24 cellular contexts compared by ENCODE assay signal in the genomic region with DNA sequence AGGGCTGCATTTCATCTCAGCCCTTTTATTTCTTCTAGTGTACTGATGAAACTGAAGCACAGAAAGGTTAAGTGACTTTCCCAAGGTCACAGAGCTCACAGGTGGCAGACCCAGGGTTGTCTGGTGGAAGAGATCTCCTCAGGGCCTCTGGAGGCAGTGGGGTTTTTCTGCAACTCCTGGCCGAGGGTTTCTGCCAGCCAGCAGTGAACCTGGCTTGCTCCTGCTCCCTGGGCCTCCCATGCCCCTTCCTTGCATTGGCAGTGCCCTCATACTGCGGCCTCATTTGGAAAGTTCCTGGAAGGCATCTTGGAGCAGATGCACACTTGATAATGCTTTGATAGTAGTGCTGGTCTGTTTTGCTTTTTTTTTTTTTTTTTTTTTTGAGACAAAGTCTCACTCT. TPM values are rescaled to one million over a fixed set of nuclear protein-coding genes. Genes with fewer than 3 reads are reported as not detected.
DNase-seq lines count a peak whose midpoint lies in the region; ATAC-seq and TF ChIP-seq lines count a peak whose summit lies in the region.
"Had no signal": no experiment of that assay in that cellular context is flagged by ENCODE, and none has a peak within 500 bp of the region (broad histone marks: within the 10 kb centered on the region; RNA-seq: fewer than 3 reads in every experiment).

No MANE protein-coding gene starts in this region.

- ATAC-seq in GM18868 (IDR thresholded peaks at IDR 0.05; ENCODE audit: unreplicated experiment) (no peak), HG03108 (IDR thresholded peaks at IDR 0.05; ENCODE audit: unreplicated experiment) (no peak), GM19452 (IDR thresholded peaks at IDR 0.05; ENCODE audit: unreplicated experiment) (no peak), GM21360 (IDR thresholded peaks at IDR 0.05; ENCODE audit: unreplicated experiment) (no peak)
- ATAC-seq: GM12878, T-cell had no signal

- H4K12ac ChIP-seq in trophoblast cell (ENCODE audit: low read depth, low read length) = no peak overlapping the region

- no CpG with 5 or more reads among the region's 2 CpGs for WGBS in trophoblast cell (ENCODE audit: extremely low coverage, insufficient coverage, insufficient read length)

- H3K23ac ChIP-seq in trophoblast cell (ENCODE audit: low read length) = no peak overlapping the region

- no peak overlapping the region for H4K8ac ChIP-seq in trophoblast cell (ENCODE audit: low read depth, low read length)

- no peak overlapping the region for H2BK12ac ChIP-seq in trophoblast cell (ENCODE audit: low read length)

- no peak overlapping the region for H3K14ac ChIP-seq in trophoblast cell (ENCODE audit: low read length)

- H3K4me1 ChIP-seq in BLaER1 (peaks cover 100% of the 10 kb centered on the region), HEK293 (ENCODE audit: control insufficient read depth, insufficient read depth, low read length) (peaks cover 19% of the 10 kb centered on the region), SJSA1 (replicated peaks) (peaks cover 61% of the 10 kb centered on the region), trophoblast cell (ENCODE audit: control insufficient read depth in 1 of 2, insufficient read depth in 2 of 2, low read length in 2 of 2) (peaks cover 14 to 18% of the 10 kb centered on the region in 2 experiments)

- DNase-seq in SJSA1 (ENCODE audit: low read depth in 1 of 2, low spot score in 2 of 2) (no peak), trophoblast cell (no peak)
- DNase-seq: C1 segment of cervical spinal cord; CD4-positive, alpha-beta memory T cell; COR-L47; EL; GDM1; Karpas-422; NCI-H1105; NCI-H1436 treated with DMSO at 0.1 percent for 48 hours; NCI-H1930; NCI-H2107; NCI-H524 treated with DMSO at 0.1 percent for 48 hours; NCI-H774; PC-9; Right ventricle myocardium superior; T-cell had no signal

- H3K4me2 ChIP-seq in BLaER1 (peak overlapping the region; percentile 86), trophoblast cell (ENCODE audit: low read length) (no peak overlapping the region)
- H3K4me2 ChIP-seq: PC-9 had no signal

- H3K36me3 ChIP-seq in BLaER1 = peaks cover 62% of the 10 kb centered on the region
- H3K36me3 ChIP-seq in HEK293 (ENCODE audit: control insufficient read depth in 2 of 2, insufficient read depth in 1 of 2, low read length in 2 of 2) = no peaks in the 10 kb centered on the region
- H3K36me3 ChIP-seq in SJSA1 = no peaks in the 10 kb centered on the region
- H3K36me3 ChIP-seq in trophoblast cell (ENCODE audit: control insufficient read depth in 1 of 2, insufficient read depth in 2 of 2, low read length in 2 of 2) = peaks cover 0 to 8% of the 10 kb centered on the region in 2 experiments

- H3K4me3 ChIP-seq in BLaER1 (no peak overlapping the region), HEK293 (ENCODE audit: low read depth, low read length) (no peak overlapping the region), SJSA1 (no peak overlapping the region), trophoblast cell (ENCODE audit: low read depth, low read length) (no peak overlapping the region)
- H3K4me3 ChIP-seq: GM12878, PC-9 had no signal

- peak overlapping the region; percentile 39 for H2AFZ ChIP-seq in trophoblast cell (ENCODE audit: insufficient read depth, low read length, poor library complexity)
- H2AFZ ChIP-seq: PC-9 had no signal

- peaks cover 100% of the 10 kb centered on the region for H4K20me1 ChIP-seq in BLaER1

- peak overlapping the region; percentile 27 for H3K18ac ChIP-seq in trophoblast cell (ENCODE audit: low read length)

- H3K9ac ChIP-seq in BLaER1 = 0 out of 2 replicates have a peak overlapping the region, but pooled peaks have one; percentile 36
- H3K9ac ChIP-seq in trophoblast cell (ENCODE audit: low read length) = no peak overlapping the region

- no peak for TF ChIP-seq CTCF in HEK293 (tag by site-specific recombination; IDR thresholded peaks at IDR 0.05)

- H3K79me1 ChIP-seq in trophoblast cell (ENCODE audit: low read length) = peaks cover 4% of the 10 kb centered on the region

- H4K91ac ChIP-seq in trophoblast cell (ENCODE audit: low read depth, low read length) = no peak overlapping the region

- POLR2A ChIA-PET in HEK293 (lab: Yijun Ruan, JAX) = interaction anchor here (0.6 kb wide), 1 partner anchor 212 kb away, joined by 6 read pairs; no protein-coding TSS in a partner anchor

- H2AK5ac ChIP-seq in trophoblast cell (ENCODE audit: low read length) = no peak overlapping the region

- no peak overlapping the region for H2BK120ac ChIP-seq in trophoblast cell (ENCODE audit: insufficient read depth, low read length, poor library complexity)

- peaks cover 12% of the 10 kb centered on the region for H3K79me2 ChIP-seq in trophoblast cell (ENCODE audit: control insufficient read depth, insufficient read depth, low read length, poor library complexity)

- peak overlapping the region; percentile 31 for H3K4ac ChIP-seq in trophoblast cell (ENCODE audit: low read depth, low read length)

- H3K9me3 ChIP-seq in BLaER1 (no peaks in the 10 kb centered on the region), HEK293 (ENCODE audit: control insufficient read depth, insufficient read depth, low read depth, low read length) (no peaks in the 10 kb centered on the region), SJSA1 (replicated peaks) (no peaks in the 10 kb centered on the region), trophoblast cell (ENCODE audit: insufficient read depth, low read depth, low read length) (peaks cover 1% of the 10 kb centered on the region)

- H2BK5ac ChIP-seq in trophoblast cell (ENCODE audit: low read depth, low read length, poor library complexity) = no peak overlapping the region

- H3K27me3 ChIP-seq in BLaER1 (no peaks in the 10 kb centered on the region), SJSA1 (replicated peaks) (no peaks in the 10 kb centered on the region), trophoblast cell (ENCODE audit: insufficient read depth, low read length) (no peaks in the 10 kb centered on the region)

- CTCF ChIA-PET in HEK293 (lab: Yijun Ruan, JAX) = interaction anchor here (0.6 to 0.9 kb wide), 2 partner anchors 359 to 474 kb away, joined by 3 to 6 read pairs; no protein-coding TSS in a partner anchor

- H3K27ac ChIP-seq in BLaER1 (no peak overlapping the region), HEK293 (ENCODE audit: extremely low read depth, low read depth, low read length) (no peak overlapping the region), SJSA1 (peak overlapping the region; percentile 90; the same call in 1 of the 2 replicates), trophoblast cell (ENCODE audit: low read depth, low read length) (no peak overlapping the region)

TF ChIP-seq in HEK293, 187 proteins besides CTCF, POLR2A, EP300 and RAD21:
- TF ChIP-seq ZNF510 (tag by site-specific recombination; IDR thresholded peaks at IDR 0.05; ENCODE audit: insufficient replicate concordance) (no peak), ZNF768 (tag by site-specific recombination; IDR thresholded peaks at IDR 0.05) (peak; percentile 49; the same call in 1 of the 2 replicates)

RNA-seq across cellular contexts. Expression of a gene that starts 7.7 kb away (rescaled TPM):
- 54.6 and 62.5 TPM in 2 replicates for total RNA-seq in SJSA1 (2014; rRNA removed; shearing (Covaris generic))
- polyA plus RNA-seq in trophoblast cell (2013) = 156 and 169 TPM in 2 replicates
